ENCODE assay signal across 11 cellular contexts in the genomic region with DNA sequence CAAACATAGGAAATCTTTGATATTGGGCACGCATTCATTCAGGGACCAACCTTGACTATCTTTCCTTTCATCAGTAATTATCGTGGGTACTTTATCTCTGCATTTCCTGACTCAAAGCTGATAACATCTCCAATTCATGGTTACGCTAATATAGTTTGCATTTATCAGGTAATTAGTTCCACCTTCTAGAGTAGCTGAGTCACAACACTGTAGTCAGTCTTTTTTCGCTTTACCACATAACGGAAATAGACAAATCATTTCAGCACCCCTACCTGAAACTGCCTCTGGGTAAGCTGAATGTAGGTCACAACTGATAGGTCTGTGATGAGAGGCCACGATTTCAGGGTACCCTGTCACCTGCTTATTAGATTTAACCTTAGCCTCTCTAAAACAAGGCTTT. TPM values are rescaled to one million over a fixed set of nuclear protein-coding genes. Genes with fewer than 3 reads are reported as not detected.
DNase-seq lines count a peak whose midpoint lies in the region; ATAC-seq and TF ChIP-seq lines count a peak whose summit lies in the region.
"Had no signal": no experiment of that assay in that cellular context is flagged by ENCODE, and none has a peak within 500 bp of the region (broad histone marks: within the 10 kb centered on the region; RNA-seq: fewer than 3 reads in every experiment).

No MANE protein-coding gene starts in this region.

- no peak overlapping the region for H3K4me3 Mint-ChIP-seq in T-cell
- H3K4me3 Mint-ChIP-seq: stimulated activated naive B cell treated with anti-CD40 and anti-IgM and Interleukin-4, amounts not matched to agents 10 μg/mL and 1 μg/mL and 100 μg/mL, for 72 hours had no signal

- no peaks in the 10 kb centered on the region for H3K27me3 ChIP-seq in HAP-1 (ENCODE audit: low read depth)

- H3K4me1 ChIP-seq in HAP-1 = no peaks in the 10 kb centered on the region

- no peak overlapping the region for H3K4me3 ChIP-seq in HAP-1

- CTCF ChIA-PET in T-cell (lab: Charles Lee) (interaction anchor here (0.6 to 1.1 kb wide), 2 partner anchors 66 to 67 kb away, joined by 3 to 4 read pairs; no protein-coding TSS in a partner anchor), HEK293T (lab: Yijun Ruan, JAX) (no interaction called here)

- DNase-seq in T-cell = peak in 4 of 34 experiments; percentile 3 to 13 (median 7)
- DNase-seq in renal cortical epithelial cell (ENCODE audit: low read depth) = peak; percentile 17
- no peak for DNase-seq in HEK293T (ENCODE audit: extremely low spot score)
- no peak for DNase-seq in pons (ENCODE audit: low spot score)
- no peak for DNase-seq in HAP-1 (ENCODE audit: low spot score in 2 of 2)
- DNase-seq in NOMO-1 (lab: John Stamatoyannopoulos, UW; ENCODE audit: unreplicated experiment in 2 of 2) = no peak
- DNase-seq: stimulated activated naive B cell treated with anti-CD40 and anti-IgM and Interleukin-4, amounts not matched to agents 10 μg/mL and 1 μg/mL and 100 μg/mL, for 72 hours had no signal

- H3K9me3 ChIP-seq in HAP-1 = no peaks in the 10 kb centered on the region

- H3K4me1 Mint-ChIP-seq in T-cell = peaks cover 13 to 34% (median 19%) of the 10 kb centered on the region in 3 donors
- H3K4me1 Mint-ChIP-seq: stimulated activated naive B cell treated with anti-CD40 and anti-IgM and Interleukin-4, amounts not matched to agents 10 μg/mL and 1 μg/mL and 100 μg/mL, for 72 hours had no signal

- H3K9me3 Mint-ChIP-seq in T-cell = no peaks in the 10 kb centered on the region

- ATAC-seq in GM19035 (IDR thresholded peaks at IDR 0.05; ENCODE audit: unreplicated experiment) (peak; percentile 99), HG02840 (IDR thresholded peaks at IDR 0.05; ENCODE audit: low FRiP score, unreplicated experiment) (peak; percentile 84), T-cell (replicated peaks in 1 of 4) (peak; percentile 83 to 96 (median 92))

- peak overlapping the region; percentile 58 to 78 for H3K27ac Mint-ChIP-seq in T-cell
- H3K27ac Mint-ChIP-seq: stimulated activated naive B cell treated with anti-CD40 and anti-IgM and Interleukin-4, amounts not matched to agents 10 μg/mL and 1 μg/mL and 100 μg/mL, for 72 hours had no signal

- POLR2A ChIA-PET in T-cell (lab: Charles Lee) (no interaction called here), HEK293T (lab: Yijun Ruan, JAX) (interaction anchor here (1.5 kb wide), 1 partner anchor 45 kb away, joined by 3 read pairs; no protein-coding TSS in a partner anchor)

- in situ Hi-C loops in HAP-1 (cut with MboI; ENCODE audit: low sequenced_read_pairs) = no loop called here

- peaks cover 13% of the 10 kb centered on the region for H3K36me3 Mint-ChIP-seq in T-cell

- H3K27me3 Mint-ChIP-seq in T-cell = no peaks in the 10 kb centered on the region
- H3K27me3 Mint-ChIP-seq: stimulated activated naive B cell treated with anti-CD40 and anti-IgM and Interleukin-4, amounts not matched to agents 10 μg/mL and 1 μg/mL and 100 μg/mL, for 72 hours had no signal

- no peaks in the 10 kb centered on the region for H3K36me3 ChIP-seq in HAP-1 (replicated peaks)

TF ChIP-seq in HEK293T, 16 proteins besides CTCF, POLR2A, EP300 and RAD21:
- TF ChIP-seq SP1 (IDR thresholded peaks at IDR 0.05) (no peak), L3MBTL2 (conservative IDR thresholded peaks at IDR 0.05) (no peak), LEF1 (IDR thresholded peaks at IDR 0.05; ENCODE audit: borderline replicate concordance) (no peak), FOXM1 (IDR thresholded peaks at IDR 0.05; ENCODE audit: borderline replicate concordance) (no peak), BHLHE40 (IDR thresholded peaks at IDR 0.05; ENCODE audit: borderline replicate concordance) (no peak), FOXK2 (IDR thresholded peaks at IDR 0.05) (no peak), TARDBP (IDR thresholded peaks at IDR 0.05) (no peak), FOXA1 (IDR thresholded peaks at IDR 0.05) (no peak), HDGF (IDR thresholded peaks at IDR 0.05; ENCODE audit: borderline replicate concordance) (no peak), CTBP1 (IDR thresholded peaks at IDR 0.05; ENCODE audit: borderline replicate concordance) (no peak), ELF4 (IDR thresholded peaks at IDR 0.05) (no peak), NFRKB (IDR thresholded peaks at IDR 0.05) (no peak), SUZ12 (IDR thresholded peaks at IDR 0.05) (no peak), ARNT (IDR thresholded peaks at IDR 0.05) (no peak), ZNF384 (IDR thresholded peaks at IDR 0.05) (no peak)
- TF ChIP-seq, protein P1, sequence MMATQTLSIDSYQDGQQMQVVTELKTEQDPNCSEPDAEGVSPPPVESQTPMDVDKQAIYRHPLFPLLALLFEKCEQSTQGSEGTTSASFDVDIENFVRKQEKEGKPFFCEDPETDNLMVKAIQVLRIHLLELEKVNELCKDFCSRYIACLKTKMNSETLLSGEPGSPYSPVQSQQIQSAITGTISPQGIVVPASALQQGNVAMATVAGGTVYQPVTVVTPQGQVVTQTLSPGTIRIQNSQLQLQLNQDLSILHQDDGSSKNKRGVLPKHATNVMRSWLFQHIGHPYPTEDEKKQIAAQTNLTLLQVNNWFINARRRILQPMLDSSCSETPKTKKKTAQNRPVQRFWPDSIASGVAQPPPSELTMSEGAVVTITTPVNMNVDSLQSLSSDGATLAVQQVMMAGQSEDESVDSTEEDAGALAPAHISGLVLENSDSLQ (IDR thresholded peaks at IDR 0.05) = no peak

RNA-seq across cellular contexts. Expression of gene IL22, which starts 36.7 kb away (rescaled TPM):
- total RNA-seq in T-cell (under 1 TPM in 1 of 5 donors, not detected in 4; 0.63 TPM), renal cortical epithelial cell (not detected in 2 replicates)
- total RNA-seq: H1, myocyte had no signal

RNA-seq across cellular contexts. Expression of gene MDM1, which starts 42.0 kb away (rescaled TPM):
- total RNA-seq in T-cell (10 to 100 TPM; 21.1 to 25.7 (median 23.8) TPM), renal cortical epithelial cell (6.4 and 9.2 TPM in 2 replicates)
